Comparison of ENCODE assay signal across 1 cellular context in the genomic region with DNA sequence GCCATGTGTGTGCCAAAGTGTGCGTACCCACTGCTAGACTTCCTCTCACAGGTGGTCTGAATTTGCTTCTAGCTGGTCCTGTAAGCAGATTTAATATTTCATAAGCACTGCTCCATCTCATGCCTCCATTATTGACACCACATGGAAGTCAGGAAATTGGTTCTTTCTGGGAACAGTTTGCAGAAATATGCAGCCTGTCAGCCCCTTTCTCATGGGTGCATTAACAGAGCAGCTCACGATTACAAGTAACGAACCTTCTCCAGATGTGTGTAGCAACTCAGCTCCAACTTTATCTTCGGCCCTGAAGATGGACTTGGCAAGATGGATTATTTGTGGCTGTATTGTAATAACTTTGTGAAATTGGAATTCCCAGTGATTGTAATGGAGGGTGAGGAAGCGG.
TF ChIP-seq lines count a peak whose summit lies in the region.

No MANE protein-coding gene starts in this region.

TF ChIP-seq in HepG2, 621 proteins besides CTCF, POLR2A, EP300 and RAD21 (continued from another document):
- TF ChIP-seq ZNF318 (CRISPR knock-in tag; IDR thresholded peaks at IDR 0.05) (no peak), ZBTB42 (CRISPR knock-in tag; IDR thresholded peaks at IDR 0.05) (no peak), KAT2B (IDR thresholded peaks at IDR 0.05; ENCODE audit: borderline replicate concordance, low read depth, low read length) (no peak), ZNF549 (CRISPR knock-in tag; IDR thresholded peaks at IDR 0.05) (no peak), NR2C2 (CRISPR knock-in tag; IDR thresholded peaks at IDR 0.05; ENCODE audit: borderline replicate concordance) (no peak), NONO (IDR thresholded peaks at IDR 0.05) (no peak), NONO (CRISPR knock-in tag; conservative IDR thresholded peaks at IDR 0.05) (no peak), MTA3 (CRISPR knock-in tag; IDR thresholded peaks at IDR 0.05) (no peak), ZNF20 (CRISPR knock-in tag; IDR thresholded peaks at IDR 0.05) (no peak), ZNF30 (CRISPR knock-in tag; IDR thresholded peaks at IDR 0.05) (no peak)
- TF ChIP-seq, protein P1, sequence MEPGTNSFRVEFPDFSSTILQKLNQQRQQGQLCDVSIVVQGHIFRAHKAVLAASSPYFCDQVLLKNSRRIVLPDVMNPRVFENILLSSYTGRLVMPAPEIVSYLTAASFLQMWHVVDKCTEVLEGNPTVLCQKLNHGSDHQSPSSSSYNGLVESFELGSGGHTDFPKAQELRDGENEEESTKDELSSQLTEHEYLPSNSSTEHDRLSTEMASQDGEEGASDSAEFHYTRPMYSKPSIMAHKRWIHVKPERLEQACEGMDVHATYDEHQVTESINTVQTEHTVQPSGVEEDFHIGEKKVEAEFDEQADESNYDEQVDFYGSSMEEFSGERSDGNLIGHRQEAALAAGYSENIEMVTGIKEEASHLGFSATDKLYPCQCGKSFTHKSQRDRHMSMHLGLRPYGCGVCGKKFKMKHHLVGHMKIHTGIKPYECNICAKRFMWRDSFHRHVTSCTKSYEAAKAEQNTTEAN (CRISPR knock-in tag; conservative IDR thresholded peaks at IDR 0.05): no peak
